8 cellular contexts compared by ENCODE assay signal in the genomic region with DNA sequence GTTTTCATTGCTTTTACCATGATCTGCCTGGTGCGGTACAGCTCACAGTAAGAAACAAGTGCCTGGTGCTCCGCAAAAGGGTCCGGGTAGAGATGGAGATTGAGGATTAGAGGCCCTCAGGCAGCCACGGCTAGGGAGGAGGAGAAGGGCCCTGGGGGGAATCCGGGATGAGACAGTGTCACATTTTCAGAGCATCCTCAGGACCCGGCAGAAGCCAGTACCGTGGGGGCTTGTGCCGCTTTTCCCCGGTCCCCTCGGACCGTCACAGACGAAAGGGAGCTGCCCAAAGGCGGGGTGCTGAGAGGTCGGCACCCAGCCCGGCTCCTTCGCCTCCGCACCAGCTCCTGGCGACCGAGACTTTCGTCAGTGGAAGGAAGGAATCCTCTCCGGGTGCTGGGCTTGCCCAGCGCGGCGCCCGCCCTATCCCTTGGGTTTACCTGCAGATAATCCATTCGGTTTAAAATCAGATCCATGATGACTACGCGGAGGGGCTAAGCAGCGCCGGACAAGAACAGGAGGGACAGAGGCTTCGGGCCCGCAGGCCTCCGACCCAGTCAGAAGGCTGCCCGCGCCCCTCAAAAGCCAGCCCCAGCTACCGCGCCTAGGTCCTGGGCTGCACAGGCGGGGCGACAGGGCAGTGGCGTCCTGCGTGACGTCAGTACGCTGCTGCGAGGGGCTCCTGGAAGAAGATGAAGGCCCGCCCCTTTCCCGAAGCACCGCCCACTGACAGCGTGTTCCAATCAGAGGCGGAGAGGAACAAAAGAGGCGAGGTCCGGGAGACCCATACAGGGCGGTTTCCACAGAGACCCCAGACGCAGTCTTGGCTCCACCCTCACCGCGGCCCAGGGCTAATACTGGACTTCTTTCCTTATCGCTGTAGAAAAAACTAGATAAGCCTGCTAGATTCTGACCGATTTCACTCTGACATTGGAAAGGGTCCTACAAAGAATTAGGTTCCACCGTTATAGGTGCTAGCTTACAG. TPM values are rescaled to one million over a fixed set of nuclear protein-coding genes. Genes with fewer than 3 reads are reported as not detected.
DNase-seq lines count a peak whose midpoint lies in the region; ATAC-seq and TF ChIP-seq lines count a peak whose summit lies in the region.

A gene with protein sequence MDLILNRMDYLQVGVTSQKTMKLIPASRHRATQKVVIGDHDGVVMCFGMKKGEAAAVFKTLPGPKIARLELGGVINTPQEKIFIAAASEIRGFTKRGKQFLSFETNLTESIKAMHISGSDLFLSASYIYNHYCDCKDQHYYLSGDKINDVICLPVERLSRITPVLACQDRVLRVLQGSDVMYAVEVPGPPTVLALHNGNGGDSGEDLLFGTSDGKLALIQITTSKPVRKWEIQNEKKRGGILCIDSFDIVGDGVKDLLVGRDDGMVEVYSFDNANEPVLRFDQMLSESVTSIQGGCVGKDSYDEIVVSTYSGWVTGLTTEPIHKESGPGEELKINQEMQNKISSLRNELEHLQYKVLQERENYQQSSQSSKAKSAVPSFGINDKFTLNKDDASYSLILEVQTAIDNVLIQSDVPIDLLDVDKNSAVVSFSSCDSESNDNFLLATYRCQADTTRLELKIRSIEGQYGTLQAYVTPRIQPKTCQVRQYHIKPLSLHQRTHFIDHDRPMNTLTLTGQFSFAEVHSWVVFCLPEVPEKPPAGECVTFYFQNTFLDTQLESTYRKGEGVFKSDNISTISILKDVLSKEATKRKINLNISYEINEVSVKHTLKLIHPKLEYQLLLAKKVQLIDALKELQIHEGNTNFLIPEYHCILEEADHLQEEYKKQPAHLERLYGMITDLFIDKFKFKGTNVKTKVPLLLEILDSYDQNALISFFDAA (minus strand): TSS at position 634 of the 982 bp plus-strand sequence. CDS start 161 bp downstream, at position 473.

- H3K4me1 Mint-ChIP-seq in activated T-helper 2 cell treated with anti-CD3 and anti-CD28 coated beads, Interferon-gamma antibody, Interleukin-2, Interleukin-4, amounts not matched to agents 10 μg/mL and 5 μg/mL and 100 μg/mL, durations not matched to agents 14 hours and 24 hours and 36 hours (ENCODE audit: low read depth), result peaks cover 15% of the 10 kb centered on the region
- H3K4me1 Mint-ChIP-seq in naive thymus-derived CD4-positive, alpha-beta T cell, result peaks cover 9 to 17% (median 15%) of the 10 kb centered on the region in 7 donors
- H3K4me1 Mint-ChIP-seq in stimulated activated naive B cell treated with anti-CD40 and anti-IgM and Interleukin-4, amounts not matched to agents 10 μg/mL and 1 μg/mL and 100 μg/mL, for 72 hours, result peaks cover 7 to 13% of the 10 kb centered on the region in 2 donors

- peak; percentile 91 for ATAC-seq in RWPE2 (ENCODE audit: low read depth)
- peak; percentile 98 for ATAC-seq in naive thymus-derived CD4-positive, alpha-beta T cell
- peak; percentile 98 to 99 for ATAC-seq in stimulated activated naive B cell treated with anti-CD40 and anti-IgM and Interleukin-4, amounts not matched to agents 10 μg/mL and 1 μg/mL and 100 μg/mL, for 72 hours (replicated peaks)

- H3K9me3 ChIP-seq in RWPE2 (ENCODE audit: severe bottlenecking), result no peaks in the 10 kb centered on the region
- no peaks in the 10 kb centered on the region for H3K9me3 ChIP-seq in fibroblast of lung (ENCODE audit: control insufficient read depth, insufficient read depth, low read depth, low read length)
- H3K9me3 ChIP-seq in naive thymus-derived CD4-positive, alpha-beta T cell (ENCODE audit: control insufficient read depth in 2 of 3, low read length in 3 of 3), result no peaks in the 10 kb centered on the region

- CTCF ChIA-PET in naive thymus-derived CD4-positive, alpha-beta T cell (lab: Charles Lee), result interaction anchor here (0.6 to 0.9 kb wide), 3 partner anchors 30 to 1037 kb away, joined by 3 to 5 read pairs (median 5); no protein-coding TSS in a partner anchor

- H3K4me3 Mint-ChIP-seq in activated T-helper 2 cell treated with anti-CD3 and anti-CD28 coated beads, Interferon-gamma antibody, Interleukin-2, Interleukin-4, amounts not matched to agents 10 μg/mL and 5 μg/mL and 100 μg/mL, durations not matched to agents 14 hours and 24 hours and 36 hours (ENCODE audit: low read depth), result peak within 1 kb of the TSS; percentile 96
- H3K4me3 Mint-ChIP-seq in naive thymus-derived CD4-positive, alpha-beta T cell, result peak within 1 kb of the TSS; percentile 88 to 98 (median 97)
- peak within 1 kb of the TSS; percentile 92 to 93 for H3K4me3 Mint-ChIP-seq in stimulated activated naive B cell treated with anti-CD40 and anti-IgM and Interleukin-4, amounts not matched to agents 10 μg/mL and 1 μg/mL and 100 μg/mL, for 72 hours

- H3K4me2 ChIP-seq in fibroblast of lung (ENCODE audit: extremely low read depth, insufficient read depth, low read length), result peak within 1 kb of the TSS; percentile 94

- H3K36me3 Mint-ChIP-seq in activated T-helper 2 cell treated with anti-CD3 and anti-CD28 coated beads, Interferon-gamma antibody, Interleukin-2, Interleukin-4, amounts not matched to agents 10 μg/mL and 5 μg/mL and 100 μg/mL, durations not matched to agents 14 hours and 24 hours and 36 hours (ENCODE audit: low read depth), result peaks cover 27% of the 10 kb centered on the region
- peaks cover 3 to 18% (median 17%) of the 10 kb centered on the region in 5 donors for H3K36me3 Mint-ChIP-seq in naive thymus-derived CD4-positive, alpha-beta T cell
- peaks cover 14 to 19% of the 10 kb centered on the region in 2 donors for H3K36me3 Mint-ChIP-seq in stimulated activated naive B cell treated with anti-CD40 and anti-IgM and Interleukin-4, amounts not matched to agents 10 μg/mL and 1 μg/mL and 100 μg/mL, for 72 hours

- DNase-seq in Daoy (ENCODE audit: low read depth) (peak; percentile 93), GOT3 (lab: John Stamatoyannopoulos, UW) (peak; percentile 73), LNCaP clone FGC (ENCODE audit: low read depth) (peak; percentile 77), RWPE2 (ENCODE audit: low spot score) (peak; percentile 95), fibroblast of lung (ENCODE audit: low read depth in 2 of 2) (peak; percentile 96)
- peak; percentile 92 for DNase-seq in activated T-helper 2 cell treated with anti-CD3 and anti-CD28 coated beads, Interferon-gamma antibody, Interleukin-2, Interleukin-4, amounts not matched to agents 10 μg/mL and 5 μg/mL and 100 μg/mL, durations not matched to agents 14 hours and 24 hours and 36 hours (ENCODE audit: low spot score)
- DNase-seq in naive thymus-derived CD4-positive, alpha-beta T cell, result peak; percentile 79 to 93 (median 89)
- peak; percentile 94 for DNase-seq in stimulated activated naive B cell treated with anti-CD40 and anti-IgM and Interleukin-4, amounts not matched to agents 10 μg/mL and 1 μg/mL and 100 μg/mL, for 72 hours

- peaks cover 17% of the 10 kb centered on the region for H3K27me3 Mint-ChIP-seq in activated T-helper 2 cell treated with anti-CD3 and anti-CD28 coated beads, Interferon-gamma antibody, Interleukin-2, Interleukin-4, amounts not matched to agents 10 μg/mL and 5 μg/mL and 100 μg/mL, durations not matched to agents 14 hours and 24 hours and 36 hours (ENCODE audit: low read depth)
- H3K27me3 Mint-ChIP-seq in naive thymus-derived CD4-positive, alpha-beta T cell, result peaks cover 0 to 30% (median 12%) of the 10 kb centered on the region in 5 donors
- peaks cover 15 to 20% of the 10 kb centered on the region in 2 donors for H3K27me3 Mint-ChIP-seq in stimulated activated naive B cell treated with anti-CD40 and anti-IgM and Interleukin-4, amounts not matched to agents 10 μg/mL and 1 μg/mL and 100 μg/mL, for 72 hours

- POLR2A ChIA-PET in naive thymus-derived CD4-positive, alpha-beta T cell (lab: Charles Lee), result interaction anchor here (0.9 to 1.9 kb wide), 5 partner anchors 8 to 70 kb away, joined by 3 to 4 read pairs (median 4); a partner anchor contains a TSS

- H3K27me3 ChIP-seq in RWPE2 (ENCODE audit: insufficient read depth, poor library complexity, severe bottlenecking), result no peaks in the 10 kb centered on the region
- no peaks in the 10 kb centered on the region for H3K27me3 ChIP-seq in fibroblast of lung (ENCODE audit: control insufficient read depth, insufficient read depth, low read length)
- H3K27me3 ChIP-seq in naive thymus-derived CD4-positive, alpha-beta T cell (ENCODE audit: control insufficient read depth in 2 of 2, insufficient read depth in 2 of 2, low read length in 2 of 2), result no peaks in the 10 kb centered on the region

- peak within 1 kb of the TSS; percentile 78 for H3K9ac ChIP-seq in fibroblast of lung (ENCODE audit: insufficient read depth, low read length)

- peak within 1 kb of the TSS; percentile 80 for H3K27ac Mint-ChIP-seq in activated T-helper 2 cell treated with anti-CD3 and anti-CD28 coated beads, Interferon-gamma antibody, Interleukin-2, Interleukin-4, amounts not matched to agents 10 μg/mL and 5 μg/mL and 100 μg/mL, durations not matched to agents 14 hours and 24 hours and 36 hours
- peak within 1 kb of the TSS; percentile 69 to 95 (median 90) for H3K27ac Mint-ChIP-seq in naive thymus-derived CD4-positive, alpha-beta T cell
- H3K27ac Mint-ChIP-seq in stimulated activated naive B cell treated with anti-CD40 and anti-IgM and Interleukin-4, amounts not matched to agents 10 μg/mL and 1 μg/mL and 100 μg/mL, for 72 hours, result peak within 1 kb of the TSS; percentile 89

- TF ChIP-seq CTCF in LNCaP clone FGC (IDR thresholded peaks at IDR 0.05; ENCODE audit: control insufficient read depth, extremely low read depth, insufficient read depth) (no peak), RWPE2 (IDR thresholded peaks at IDR 0.05; ENCODE audit: poor library complexity, severe bottlenecking) (no peak), fibroblast of lung (conservative IDR thresholded peaks at IDR 0.05 in 1 of 2, IDR thresholded peaks at IDR 0.05 in 1 of 2; ENCODE audit: low read depth in 1 of 2, low read length in 2 of 2) (no peak)

- H3K27ac ChIP-seq in RWPE2 (ENCODE audit: poor library complexity, severe bottlenecking) (peak within 1 kb of the TSS; percentile 39), fibroblast of lung (ENCODE audit: insufficient read depth, low read length) (peak within 1 kb of the TSS; percentile 84)
- H3K27ac ChIP-seq in naive thymus-derived CD4-positive, alpha-beta T cell (ENCODE audit: low read depth, low read length), result peak within 1 kb of the TSS; percentile 77

- peaks cover 8% of the 10 kb centered on the region for H3K79me2 ChIP-seq in fibroblast of lung (ENCODE audit: control insufficient read depth, insufficient read depth, low read length)

- peak within 1 kb of the TSS; percentile 91 for H2AFZ ChIP-seq in fibroblast of lung (ENCODE audit: low read length)

- peak within 1 kb of the TSS; percentile 84 for H3K4me3 ChIP-seq in LNCaP clone FGC (ENCODE audit: low read depth, low read length)
- peak within 1 kb of the TSS; percentile 88 for H3K4me3 ChIP-seq in RWPE2 (ENCODE audit: severe bottlenecking)
- peak within 1 kb of the TSS; percentile 70 to 90 (median 78) for H3K4me3 ChIP-seq in fibroblast of lung (replicated peaks in 1 of 4; ENCODE audit: control extremely low read depth in 1 of 4, insufficient read depth in 1 of 4, low read depth in 3 of 4, low read length in 4 of 4)
- peak within 1 kb of the TSS; percentile 99 for H3K4me3 ChIP-seq in naive thymus-derived CD4-positive, alpha-beta T cell (ENCODE audit: low read length)

- H3K4me1 ChIP-seq in RWPE2 (ENCODE audit: insufficient read depth, poor library complexity, severe bottlenecking) (no peaks in the 10 kb centered on the region), fibroblast of lung (ENCODE audit: control insufficient read depth, extremely low read depth, insufficient read depth, low read length) (peaks cover 6% of the 10 kb centered on the region)
- H3K4me1 ChIP-seq in naive thymus-derived CD4-positive, alpha-beta T cell (ENCODE audit: control insufficient read depth in 2 of 2, insufficient read depth in 2 of 2, low read length in 2 of 2), result peaks cover 0 to 10% of the 10 kb centered on the region in 2 donors

- intact Hi-C loops in activated T-helper 2 cell treated with anti-CD3 and anti-CD28 coated beads, Interferon-gamma antibody, Interleukin-2, Interleukin-4, amounts not matched to agents 10 μg/mL and 5 μg/mL and 100 μg/mL, durations not matched to agents 14 hours and 24 hours and 36 hours (cut with micrococcal nuclease), result loop anchor here (1.0 kb wide), 2 partner anchors 46 to 69 kb away; a partner anchor contains a TSS
- intact Hi-C loops in naive thymus-derived CD4-positive, alpha-beta T cell (cut with micrococcal nuclease), result loop anchor here (1.0 to 10.0 kb wide), 11 partner anchors 31 to 1053 kb away; a partner anchor contains a TSS

- H3K36me3 ChIP-seq in RWPE2 (ENCODE audit: low read depth) (peaks cover 24% of the 10 kb centered on the region), fibroblast of lung (ENCODE audit: control insufficient read depth, insufficient read depth, low read length) (peaks cover 2% of the 10 kb centered on the region)
- H3K36me3 ChIP-seq in naive thymus-derived CD4-positive, alpha-beta T cell (ENCODE audit: control insufficient read depth in 2 of 3, insufficient read depth in 3 of 3, low read length in 3 of 3), result peaks cover 0 to 7% (median 0%) of the 10 kb centered on the region in 3 experiments

- H4K20me1 ChIP-seq in fibroblast of lung (ENCODE audit: control insufficient read depth, extremely low read depth, insufficient read depth, low read length), result no peaks in the 10 kb centered on the region

- H3K9me3 Mint-ChIP-seq in activated T-helper 2 cell treated with anti-CD3 and anti-CD28 coated beads, Interferon-gamma antibody, Interleukin-2, Interleukin-4, amounts not matched to agents 10 μg/mL and 5 μg/mL and 100 μg/mL, durations not matched to agents 14 hours and 24 hours and 36 hours, result no peaks in the 10 kb centered on the region
- no peaks in the 10 kb centered on the region for H3K9me3 Mint-ChIP-seq in naive thymus-derived CD4-positive, alpha-beta T cell
- H3K9me3 Mint-ChIP-seq in stimulated activated naive B cell treated with anti-CD40 and anti-IgM and Interleukin-4, amounts not matched to agents 10 μg/mL and 1 μg/mL and 100 μg/mL, for 72 hours, result peaks cover 0 to 1% of the 10 kb centered on the region in 2 donors

RNA-seq across cellular contexts. Expression of the gene that starts here (rescaled TPM):
- 12.7 and 24.1 TPM in 2 replicates for total RNA-seq in Daoy (2014; rRNA removed; shearing (Covaris generic))
- 17.5 and 18.5 TPM in 2 replicates for total RNA-seq in activated T-helper 2 cell treated with anti-CD3 and anti-CD28 coated beads, Interferon-gamma antibody, Interleukin-2, Interleukin-4, amounts not matched to agents 10 μg/mL and 5 μg/mL and 100 μg/mL, durations not matched to agents 14 hours and 24 hours and 36 hours
- total RNA-seq in fibroblast of lung, result 21.3 and 22.5 TPM in 2 replicates
- polyA plus RNA-seq in fibroblast of lung, result 22.7 and 24.4 TPM in 2 replicates
- 18.9 and 22.4 TPM in 2 replicates for polyA plus RNA-seq in fibroblast of lung (2012)
- 0.47 and 3.8 TPM in 2 replicates for polyA minus RNA-seq in fibroblast of lung (ENCODE audit: low replicate concordance)
- total RNA-seq in naive thymus-derived CD4-positive, alpha-beta T cell, result 10 to 100 TPM in 2 of 5 experiments, 1 to 10 TPM in 3; 3.7 to 13.1 (median 8.1) TPM
- polyA plus RNA-seq in naive thymus-derived CD4-positive, alpha-beta T cell, result 1 to 10 TPM; 7.9 to 8.1 TPM

Comparison
In these comparisons a context has a peak if more than half of its experiments do, and no peak if none do; other contexts are left out.
1. Peak in every context shown above with its lines: DNase-seq, ATAC-seq, H3K4me3 ChIP-seq and H3K27ac ChIP-seq.